In the genomic region with DNA sequence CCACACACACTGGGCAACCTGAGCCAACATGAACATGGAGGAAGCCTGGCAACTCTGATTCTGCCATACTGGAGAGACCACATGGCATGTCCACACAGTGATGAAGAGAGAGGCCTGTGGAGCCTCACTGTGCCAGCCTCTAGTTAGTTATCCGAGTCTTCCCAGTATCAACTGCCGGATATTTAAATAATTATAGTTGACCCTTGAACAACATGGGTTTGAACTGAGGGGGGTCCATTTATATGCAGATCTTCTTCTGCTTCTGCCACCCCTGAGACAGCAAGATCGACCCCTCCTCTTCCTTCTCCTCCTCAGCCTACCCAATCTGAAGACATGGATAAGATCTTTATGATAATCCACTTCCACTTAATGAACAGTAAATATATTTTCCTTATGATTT, we compare ENCODE assay signal across 21 cellular contexts. TPM values are rescaled to one million over a fixed set of nuclear protein-coding genes. Genes with fewer than 3 reads are reported as not detected.
A peak's percentile ranks its signal among the peaks of the same experiment; 100 is the strongest.
DNase-seq lines count a peak whose midpoint lies in the region; ATAC-seq, FAIRE-seq and TF ChIP-seq lines count a peak whose summit lies in the region.
"Had no signal": no experiment of that assay in that cellular context is flagged by ENCODE, and none has a peak within 500 bp of the region (broad histone marks: within the 10 kb centered on the region; RNA-seq: fewer than 3 reads in every experiment).

No MANE protein-coding gene starts in this region.

- H4K91ac ChIP-seq in trophoblast cell (ENCODE audit: low read depth, low read length) = no peak overlapping the region

- FAIRE-seq in islet of Langerhans (lab: Jason Lieb, UNC) = peak; percentile 30
- FAIRE-seq: A204.1, GM12892, GM18507 had no signal

- H3K14ac ChIP-seq in trophoblast cell (ENCODE audit: low read length) = no peak overlapping the region

- H3K9me3 ChIP-seq in NT2/D1 (ENCODE audit: insufficient read depth, low read length) (no peaks in the 10 kb centered on the region), trophoblast cell (ENCODE audit: insufficient read depth, low read depth, low read length) (no peaks in the 10 kb centered on the region)
- no peaks in the 10 kb centered on the region for H3K9me3 ChIP-seq in CD4-positive, alpha-beta memory T cell (ENCODE audit: control insufficient read depth in 1 of 2, low read length in 2 of 2)
- H3K9me3 ChIP-seq: BE2C, HAP-1 had no signal

- no peaks in the 10 kb centered on the region for H3K36me3 ChIP-seq in NT2/D1 (ENCODE audit: insufficient read depth, insufficient read length, low read length)
- H3K36me3 ChIP-seq in trophoblast cell (ENCODE audit: control insufficient read depth in 1 of 2, insufficient read depth in 2 of 2, low read length in 2 of 2) = no peaks in the 10 kb centered on the region
- H3K36me3 ChIP-seq in CD4-positive, alpha-beta memory T cell (ENCODE audit: insufficient read depth, low read length) = no peaks in the 10 kb centered on the region
- H3K36me3 ChIP-seq: BE2C, HAP-1 had no signal

- H3K27me3 ChIP-seq in NT2/D1 (ENCODE audit: insufficient read depth, insufficient read length) = no peaks in the 10 kb centered on the region
- H3K27me3 ChIP-seq in trophoblast cell (ENCODE audit: insufficient read depth, low read length) = no peaks in the 10 kb centered on the region
- H3K27me3 ChIP-seq in CD4-positive, alpha-beta memory T cell (ENCODE audit: insufficient read depth, low read length) = no peaks in the 10 kb centered on the region
- H3K27me3 ChIP-seq: BE2C had no signal

- WGBS in trophoblast cell (ENCODE audit: extremely low coverage, insufficient coverage, insufficient read length) = no CpG with 5 or more reads among the region's 3 CpGs

- no peak overlapping the region for H4K8ac ChIP-seq in trophoblast cell (ENCODE audit: low read depth, low read length)

- H2BK5ac ChIP-seq in trophoblast cell (ENCODE audit: low read depth, low read length, poor library complexity) = peak overlapping the region; percentile 26

- no peak overlapping the region for H4K12ac ChIP-seq in trophoblast cell (ENCODE audit: low read depth, low read length)

- ATAC-seq in HG03095 (IDR thresholded peaks at IDR 0.05; ENCODE audit: unreplicated experiment) = no peak
- no peak for ATAC-seq in HG03135 (IDR thresholded peaks at IDR 0.05; ENCODE audit: unreplicated experiment)
- no peak for ATAC-seq in HG03521 (IDR thresholded peaks at IDR 0.05; ENCODE audit: unreplicated experiment)

- H2BK12ac ChIP-seq in trophoblast cell (ENCODE audit: low read length) = no peak overlapping the region

- H2AK5ac ChIP-seq in trophoblast cell (ENCODE audit: low read length) = peak overlapping the region; percentile 82

- no peak overlapping the region for H3K4me3 ChIP-seq in NT2/D1 (ENCODE audit: insufficient read length, low read depth)
- H3K4me3 ChIP-seq in trophoblast cell (ENCODE audit: low read depth, low read length) = no peak overlapping the region
- H3K4me3 ChIP-seq in CD4-positive, alpha-beta memory T cell (ENCODE audit: low read length in 2 of 2) = no peak overlapping the region
- H3K4me3 ChIP-seq: HAP-1 had no signal

- no peak overlapping the region for H3K4ac ChIP-seq in trophoblast cell (ENCODE audit: low read depth, low read length)

- peaks cover 3% of the 10 kb centered on the region for H3K36me3 Mint-ChIP-seq in chondrocyte (ENCODE audit: low read depth)
- H3K36me3 Mint-ChIP-seq in CD4-positive, alpha-beta memory T cell = no peaks in the 10 kb centered on the region
- H3K36me3 Mint-ChIP-seq: CD4-positive, CD25-positive, alpha-beta regulatory T cell had no signal

- DNase-seq in NT2/D1 (ENCODE audit: low read depth, low spot score) (peak; percentile 27), chondrocyte (ENCODE audit: low spot score) (no peak), trophoblast cell (no peak)
- no peak for DNase-seq in CD4-positive, alpha-beta memory T cell
- DNase-seq: ACHN; BE2C; C1 segment of cervical spinal cord; CD4-positive, CD25-positive, alpha-beta regulatory T cell; DMS153; DMS79; GDM1; GOT3 had no signal

- no peak overlapping the region for H2AFZ ChIP-seq in trophoblast cell (ENCODE audit: insufficient read depth, low read length, poor library complexity)

- H3K9ac ChIP-seq in NT2/D1 (ENCODE audit: insufficient read length, low read depth) = no peak overlapping the region
- no peak overlapping the region for H3K9ac ChIP-seq in trophoblast cell (ENCODE audit: low read length)
- H3K9ac ChIP-seq: KMS-11 had no signal

- H3K9me3 Mint-ChIP-seq in chondrocyte (ENCODE audit: low read depth) = no peaks in the 10 kb centered on the region
- peaks cover 0 to 2% (median 0%) of the 10 kb centered on the region in 8 donors for H3K9me3 Mint-ChIP-seq in CD4-positive, alpha-beta memory T cell
- H3K9me3 Mint-ChIP-seq: CD4-positive, CD25-positive, alpha-beta regulatory T cell had no signal

- H3K4me1 Mint-ChIP-seq in chondrocyte (ENCODE audit: low read depth) = peaks cover 54% of the 10 kb centered on the region
- H3K4me1 Mint-ChIP-seq in CD4-positive, alpha-beta memory T cell = no peaks in the 10 kb centered on the region
- H3K4me1 Mint-ChIP-seq: CD4-positive, CD25-positive, alpha-beta regulatory T cell had no signal

- no peak overlapping the region for H2BK120ac ChIP-seq in trophoblast cell (ENCODE audit: insufficient read depth, low read length, poor library complexity)

- no peaks in the 10 kb centered on the region for H3K79me1 ChIP-seq in trophoblast cell (ENCODE audit: low read length)

- H3K27ac ChIP-seq in trophoblast cell (ENCODE audit: low read depth, low read length) = no peak overlapping the region
- no peak overlapping the region for H3K27ac ChIP-seq in CD4-positive, alpha-beta memory T cell (ENCODE audit: low read depth, low read length)
- H3K27ac ChIP-seq: KMS-11 had no signal

- intact Hi-C loops in CD4-positive, alpha-beta memory T cell (cut with micrococcal nuclease) = no loop called here

- H3K23ac ChIP-seq in trophoblast cell (ENCODE audit: low read length) = no peak overlapping the region

- H3K18ac ChIP-seq in trophoblast cell (ENCODE audit: low read length) = no peak overlapping the region

- no peaks in the 10 kb centered on the region for H3K27me3 Mint-ChIP-seq in chondrocyte (ENCODE audit: low read depth)
- H3K27me3 Mint-ChIP-seq in CD4-positive, alpha-beta memory T cell = peaks cover 4 to 7% of the 10 kb centered on the region in 2 donors
- H3K27me3 Mint-ChIP-seq: CD4-positive, CD25-positive, alpha-beta regulatory T cell had no signal

- peak overlapping the region; percentile 6 for H3K27ac Mint-ChIP-seq in chondrocyte (ENCODE audit: unreplicated experiment)
- H3K27ac Mint-ChIP-seq in CD4-positive, alpha-beta memory T cell = no peak overlapping the region
- H3K27ac Mint-ChIP-seq: CD4-positive, CD25-positive, alpha-beta regulatory T cell had no signal

- CTCF ChIA-PET in CD4-positive, alpha-beta memory T cell (lab: Charles Lee; ENCODE audit: partially characterized antibody) = no interaction called here

- H3K79me2 ChIP-seq in trophoblast cell (ENCODE audit: control insufficient read depth, insufficient read depth, low read length, poor library complexity) = no peaks in the 10 kb centered on the region

- no peak for TF ChIP-seq CTCF in chondrocyte (IDR thresholded peaks at IDR 0.05)

- H3K4me3 Mint-ChIP-seq in chondrocyte (ENCODE audit: unreplicated experiment) = no peak overlapping the region
- H3K4me3 Mint-ChIP-seq in CD4-positive, alpha-beta memory T cell = no peak overlapping the region
- H3K4me3 Mint-ChIP-seq: CD4-positive, CD25-positive, alpha-beta regulatory T cell had no signal

- H3K4me1 ChIP-seq in NT2/D1 (ENCODE audit: insufficient read depth, insufficient read length) = no peaks in the 10 kb centered on the region
- peaks cover 0 to 2% of the 10 kb centered on the region in 2 experiments for H3K4me1 ChIP-seq in trophoblast cell (ENCODE audit: control insufficient read depth in 1 of 2, insufficient read depth in 2 of 2, low read length in 2 of 2)
- H3K4me1 ChIP-seq in CD4-positive, alpha-beta memory T cell (ENCODE audit: insufficient read depth, low read length) = no peaks in the 10 kb centered on the region
- H3K4me1 ChIP-seq: BE2C, HAP-1 had no signal

- POLR2A ChIA-PET in CD4-positive, alpha-beta memory T cell (lab: Charles Lee; ENCODE audit: partially characterized antibody) = no interaction called here

- no peak overlapping the region for H3K4me2 ChIP-seq in trophoblast cell (ENCODE audit: low read length)
- H3K4me2 ChIP-seq: KMS-11 had no signal

RNA-seq across cellular contexts. Expression of gene DDAH1, which starts 27.8 kb away (rescaled TPM):
- 91.8 to 93.0 TPM (median 92.7 TPM) in 3 replicates for total RNA-seq in chondrocyte
- polyA plus RNA-seq in trophoblast cell (2013) = 25.8 and 27.4 TPM in 2 replicates
- not detected for total RNA-seq in CD4-positive, alpha-beta memory T cell
- polyA plus RNA-seq in CD4-positive, alpha-beta memory T cell = not detected
- polyA plus RNA-seq: CD4-positive, CD25-positive, alpha-beta regulatory T cell had no signal

Comparison
In these comparisons a context has a peak if more than half of its experiments do, and no peak if none do; other contexts are left out.
1. RNA of gene DDAH1, which starts 27.8 kb away (total RNA-seq): 91.8 to 93.0 TPM in chondrocyte; not detected in CD4-positive, alpha-beta memory T cell; every median in the first group is over 10 times any median in the second.